9 cellular contexts compared by ENCODE assay signal in genomic region chr6:18022398-18023231, GRCh38. TPM values are rescaled to one million over a fixed set of nuclear protein-coding genes. Genes with fewer than 3 reads are reported as not detected.
DNase-seq lines count a peak whose midpoint lies in the region; ATAC-seq and TF ChIP-seq lines count a peak whose summit lies in the region.
"Had no signal": no experiment of that assay in that cellular context is flagged by ENCODE, and none has a peak within 500 bp of the region (broad histone marks: within the 10 kb centered on the region; RNA-seq: fewer than 3 reads in every experiment).

No MANE protein-coding gene starts in this region.

- in situ Hi-C loops in HAP-1 (cut with MboI; ENCODE audit: low sequenced_read_pairs) = no loop called here

- H3K36me3 ChIP-seq in HAP-1 (replicated peaks) = no peaks in the 10 kb centered on the region
- H3K36me3 ChIP-seq in RWPE2 (ENCODE audit: low read depth) = no peaks in the 10 kb centered on the region

- ATAC-seq in RWPE2 (ENCODE audit: low read depth) (peak; percentile 96), GM21381 (IDR thresholded peaks at IDR 0.05; ENCODE audit: unreplicated experiment) (no peak), HG03280 (IDR thresholded peaks at IDR 0.05; ENCODE audit: unreplicated experiment) (no peak)

- peak overlapping the region; percentile 50 for H3K27ac ChIP-seq in RWPE2 (ENCODE audit: poor library complexity, severe bottlenecking)

- H3K9me3 Mint-ChIP-seq in progenitor cell of endocrine pancreas (ENCODE audit: low read depth) = peaks cover 5% of the 10 kb centered on the region

- H3K4me1 ChIP-seq in HAP-1 (peaks cover 20% of the 10 kb centered on the region), RWPE2 (ENCODE audit: insufficient read depth, poor library complexity, severe bottlenecking) (peaks cover 15% of the 10 kb centered on the region)

- TF ChIP-seq CTCF in RWPE2 (IDR thresholded peaks at IDR 0.05; ENCODE audit: poor library complexity, severe bottlenecking) (no peak), progenitor cell of endocrine pancreas (IDR thresholded peaks at IDR 0.05; ENCODE audit: unreplicated experiment) (no peak)

- peak; percentile 78 to 96 for DNase-seq in HAP-1 (ENCODE audit: low spot score in 2 of 2)
- no peak for DNase-seq in RWPE2 (ENCODE audit: low spot score)
- peak; percentile 59 for DNase-seq in fibroblast of peridontal ligament (ENCODE audit: extremely low read depth)
- no peak for DNase-seq in progenitor cell of endocrine pancreas (ENCODE audit: low spot score, unreplicated experiment)
- DNase-seq in NCI-H1105 (lab: John Stamatoyannopoulos, UW) = no peak
- DNase-seq in GM19240 (ENCODE audit: insufficient read length, low spot score) = no peak
- DNase-seq: OCI-M1 had no signal

- H3K9me3 ChIP-seq in HAP-1 (0 out of 2 replicates have a peak, but pooled peaks cover 2% of the 10 kb centered on the region), RWPE2 (ENCODE audit: severe bottlenecking) (peaks cover 2% of the 10 kb centered on the region)

- H3K27me3 Mint-ChIP-seq in progenitor cell of endocrine pancreas = peaks cover 4% of the 10 kb centered on the region

- H3K27ac Mint-ChIP-seq in progenitor cell of endocrine pancreas = peak overlapping the region; percentile 63

- H3K27me3 ChIP-seq in HAP-1 (ENCODE audit: low read depth) (no peaks in the 10 kb centered on the region), RWPE2 (ENCODE audit: insufficient read depth, poor library complexity, severe bottlenecking) (no peaks in the 10 kb centered on the region)

- H3K4me3 ChIP-seq in HAP-1 (no peak overlapping the region; the same call in 1 of the 2 replicates), RWPE2 (ENCODE audit: severe bottlenecking) (no peak overlapping the region)

- no peak overlapping the region for H3K4me3 Mint-ChIP-seq in progenitor cell of endocrine pancreas (ENCODE audit: low read depth)

- no peaks in the 10 kb centered on the region for H3K36me3 Mint-ChIP-seq in progenitor cell of endocrine pancreas (ENCODE audit: insufficient read depth)

- peaks cover 6% of the 10 kb centered on the region for H3K4me1 Mint-ChIP-seq in progenitor cell of endocrine pancreas (ENCODE audit: low read depth)

RNA-seq across cellular contexts. Expression of gene KIF13A, which starts 35.2 kb away (rescaled TPM):
- total RNA-seq in progenitor cell of endocrine pancreas = 44.4 and 44.5 TPM in 2 replicates

Comparison
In these comparisons a context has a peak if more than half of its experiments do, and no peak if none do; other contexts are left out.
1. DNase-seq: peak in HAP-1 (2 of 2) and fibroblast of peridontal ligament (single experiment); none in RWPE2 (single experiment), progenitor cell of endocrine pancreas (single experiment), NCI-H1105 (single experiment) and GM19240 (single experiment).